ENCODE assay signal across 18 cellular contexts in the genomic region with DNA sequence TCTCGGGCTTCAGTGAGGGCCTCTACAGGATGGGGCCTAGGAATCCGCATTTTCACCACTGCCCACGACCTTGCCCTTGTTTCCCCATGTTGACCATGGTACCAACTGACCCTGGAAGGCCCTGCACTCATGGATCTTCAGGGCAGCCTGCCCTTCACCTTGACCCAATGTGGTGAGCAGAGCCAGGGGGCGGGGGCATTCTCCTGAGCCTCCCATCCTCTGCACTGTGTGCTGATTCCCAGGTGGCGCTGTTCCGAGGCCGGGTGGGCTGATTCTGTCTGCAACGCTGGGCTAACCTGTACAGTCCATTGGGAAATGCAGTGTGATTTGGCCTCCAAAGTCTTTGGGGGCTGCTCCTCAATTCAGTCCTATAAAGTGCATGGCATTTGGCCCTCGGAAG.
DNase-seq lines count a peak whose midpoint lies in the region; ATAC-seq, FAIRE-seq and TF ChIP-seq lines count a peak whose summit lies in the region.
"Had no signal": no experiment of that assay in that cellular context is flagged by ENCODE, and none has a peak within 500 bp of the region (broad histone marks: within the 10 kb centered on the region; RNA-seq: fewer than 3 reads in every experiment).

No MANE protein-coding gene starts in this region.

- no peak overlapping the region for H3K27ac Mint-ChIP-seq in T-helper 17 cell

- WGBS in mammary epithelial cell (ENCODE audit: low coverage, missing lambda C conversion rate): 97% methylated on average over 9 of the region's 9 CpGs
- WGBS in mesenchymal stem cell: 96% methylated on average over 9 of the region's 9 CpGs

- no peak overlapping the region for H2BK5ac ChIP-seq in mesenchymal stem cell (ENCODE audit: low read depth, low read length, poor library complexity, severe bottlenecking)

- H3K4ac ChIP-seq in mesenchymal stem cell (ENCODE audit: low read depth in 1 of 2, low read length in 2 of 2): no peak overlapping the region

- DNase-seq in mammary epithelial cell: no peak
- no peak for DNase-seq in mesenchymal stem cell
- no peak for DNase-seq in DMS79 (lab: John Stamatoyannopoulos, UW)
- no peak for DNase-seq in T-helper 17 cell
- no peak for DNase-seq in NCI-H1048 (lab: John Stamatoyannopoulos, UW)
- no peak for DNase-seq in RCC 7860 (ENCODE audit: low spot score)
- DNase-seq: adrenal gland, colonic mucosa, GF-D8, head of caudate nucleus, NCI-H510A treated with DMSO at 0.1 percent for 48 hours, upper lobe of left lung had no signal

- H3K4me1 Mint-ChIP-seq in T-helper 17 cell: peaks cover 8% of the 10 kb centered on the region

- BruUV-seq in mammary epithelial cell (replicated peaks; lab: Mats Ljungman, UMichigan): no TSS peak

- H2AFZ ChIP-seq in ACC112 (ENCODE audit: low read length, unreplicated experiment): no peak overlapping the region
- H2AFZ ChIP-seq in KMS-11 (ENCODE audit: low read depth): peak overlapping the region; percentile 45; the same call in 1 of the 2 replicates
- no peak overlapping the region for H2AFZ ChIP-seq in mammary epithelial cell (ENCODE audit: low read depth, low read length)
- H2AFZ ChIP-seq in mesenchymal stem cell (ENCODE audit: low read depth, low read length): no peak overlapping the region

- no peaks in the 10 kb centered on the region for H3K27me3 Mint-ChIP-seq in T-helper 17 cell

- peak overlapping the region in 1 of 2 experiments; percentile 46 for H3K18ac ChIP-seq in mesenchymal stem cell (ENCODE audit: low read depth in 1 of 2, low read length in 2 of 2)

- peak overlapping the region; percentile 55 for H3K4me2 ChIP-seq in KMS-11
- no peak overlapping the region for H3K4me2 ChIP-seq in mammary epithelial cell (ENCODE audit: insufficient read depth, low read depth, low read length)
- H3K4me2 ChIP-seq in mesenchymal stem cell (ENCODE audit: low read length, poor library complexity, severe bottlenecking): no peak overlapping the region

- TF ChIP-seq CTCF in KMS-11 (conservative IDR thresholded peaks at IDR 0.05; ENCODE audit: low read depth, low read length) (0 out of 2 replicates have a peak, but pooled peaks have one; percentile 12), mammary epithelial cell (conservative IDR thresholded peaks at IDR 0.05 in 1 of 2, IDR thresholded peaks at IDR 0.05 in 1 of 2; ENCODE audit: extremely low read depth in 1 of 2, insufficient read depth in 1 of 2, low read depth in 1 of 2, low read length in 2 of 2) (no peak)

- peak overlapping the region in 1 of 2 experiments; percentile 19 for H3K23ac ChIP-seq in mesenchymal stem cell (ENCODE audit: low read length in 2 of 2)

- H3K14ac ChIP-seq in mesenchymal stem cell (ENCODE audit: low read length in 2 of 2): no peak overlapping the region

- H3K27ac ChIP-seq in ACC112 (ENCODE audit: low read depth, low read length) (peak overlapping the region; percentile 71; the same call in 1 of the 2 replicates), KMS-11 (peak overlapping the region; percentile 37; the same call in 1 of the 2 replicates), mammary epithelial cell (ENCODE audit: insufficient read depth, low read depth, low read length) (peak overlapping the region; percentile 2), mesenchymal stem cell (ENCODE audit: low read length, poor library complexity, severe bottlenecking) (no peak overlapping the region)
- H3K27ac ChIP-seq: adrenal gland, colonic mucosa, esophagus muscularis mucosa, HL-60, pancreas, skin epidermis, upper lobe of left lung had no signal

- FAIRE-seq in RCC 7860 (lab: Jason Lieb, UNC): no peak
- FAIRE-seq: pancreas had no signal

- peaks cover 11% of the 10 kb centered on the region for H3K79me1 ChIP-seq in mesenchymal stem cell (replicated peaks; ENCODE audit: low read length, poor library complexity, severe bottlenecking)

- no peak overlapping the region for H4K91ac ChIP-seq in mesenchymal stem cell (ENCODE audit: low read length)

- no peak overlapping the region for H4K8ac ChIP-seq in mesenchymal stem cell (ENCODE audit: low read length)

- peak overlapping the region in 1 of 2 experiments; percentile 56 for H2BK12ac ChIP-seq in mesenchymal stem cell (ENCODE audit: low read length in 2 of 2)

- no peak overlapping the region for H3K4me3 Mint-ChIP-seq in T-helper 17 cell

- in situ Hi-C loops in mammary epithelial cell (cut with MboI; ENCODE audit: low sequenced_read_pairs in 2 of 2): no loop called here

- intact Hi-C loops in mammary epithelial cell (cut with micrococcal nuclease): no loop called here

- no peak overlapping the region for H3K4me3 ChIP-seq in ACC112 (ENCODE audit: low read depth, low read length)
- H3K4me3 ChIP-seq in KMS-11 (IDR thresholded peaks at IDR 0.05; ENCODE audit: insufficient read depth, low read depth, low read length): no peak overlapping the region
- H3K4me3 ChIP-seq in mammary epithelial cell (replicated peaks in 1 of 3; ENCODE audit: insufficient read depth in 1 of 3, low read depth in 2 of 3, low read length in 3 of 3): no peak overlapping the region
- no peak overlapping the region for H3K4me3 ChIP-seq in mesenchymal stem cell (ENCODE audit: insufficient read depth in 1 of 2, low read depth in 1 of 2, low read length in 2 of 2)
- H3K4me3 ChIP-seq: adrenal gland, colonic mucosa, esophagus muscularis mucosa, pancreas, skin epidermis, upper lobe of left lung had no signal

- dilution Hi-C loops in mammary epithelial cell (cut with HindIII; ENCODE audit: low sequenced_read_pairs): no loop called here

- H3K9ac ChIP-seq in KMS-11 (no peak overlapping the region), mammary epithelial cell (ENCODE audit: insufficient read depth, low read length) (no peak overlapping the region), mesenchymal stem cell (ENCODE audit: low read length) (no peak overlapping the region)

- peak overlapping the region; percentile 11 for H2AK5ac ChIP-seq in mesenchymal stem cell (ENCODE audit: low read length, severe bottlenecking)

- H4K20me1 ChIP-seq in KMS-11 (ENCODE audit: insufficient read depth) (no peaks in the 10 kb centered on the region), mammary epithelial cell (ENCODE audit: insufficient read depth, low read length) (no peaks in the 10 kb centered on the region)

- H2BK15ac ChIP-seq in mesenchymal stem cell (ENCODE audit: low read depth, poor library complexity, severe bottlenecking): no peak overlapping the region

- H3K4me1 ChIP-seq in ACC112 (ENCODE audit: control insufficient read depth, insufficient read depth, low read length, unreplicated experiment): peaks cover 45% of the 10 kb centered on the region
- H3K4me1 ChIP-seq in KMS-11 (ENCODE audit: low read depth, poor library complexity, severe bottlenecking): peaks cover 13% of the 10 kb centered on the region
- H3K4me1 ChIP-seq in mammary epithelial cell (ENCODE audit: insufficient read depth, low read length): peaks cover 25% of the 10 kb centered on the region
- peaks cover 70% of the 10 kb centered on the region for H3K4me1 ChIP-seq in mesenchymal stem cell (ENCODE audit: control insufficient read depth, insufficient read depth, low read depth, low read length)
- H3K4me1 ChIP-seq: colonic mucosa had no signal

- H3K27me3 ChIP-seq in ACC112 (ENCODE audit: insufficient read depth, low read length) (no peaks in the 10 kb centered on the region), KMS-11 (ENCODE audit: insufficient read depth, low read depth) (no peaks in the 10 kb centered on the region), mammary epithelial cell (ENCODE audit: insufficient read depth, low read length) (no peaks in the 10 kb centered on the region), mesenchymal stem cell (ENCODE audit: control insufficient read depth in 1 of 2, insufficient read depth in 1 of 2, low read length in 2 of 2) (no peaks in the 10 kb centered on the region)
- H3K27me3 ChIP-seq: adrenal gland, colonic mucosa, esophagus muscularis mucosa, pancreas, upper lobe of left lung had no signal

- peaks cover 34% of the 10 kb centered on the region for H3K79me2 ChIP-seq in ACC112 (ENCODE audit: control insufficient read depth, insufficient read depth, low read length, unreplicated experiment)
- no peaks in the 10 kb centered on the region for H3K79me2 ChIP-seq in KMS-11 (ENCODE audit: insufficient read depth, low read depth)
- peaks cover 87% of the 10 kb centered on the region for H3K79me2 ChIP-seq in mammary epithelial cell (ENCODE audit: insufficient read depth, low read length)

- H3K9me3 ChIP-seq in mammary epithelial cell (replicated peaks; ENCODE audit: insufficient read depth, low read length) (no peaks in the 10 kb centered on the region), mesenchymal stem cell (ENCODE audit: control insufficient read depth, low read length) (no peaks in the 10 kb centered on the region), T-helper 17 cell (ENCODE audit: control insufficient read depth, low read length, poor library complexity, severe bottlenecking) (no peaks in the 10 kb centered on the region)
- H3K9me3 ChIP-seq: adrenal gland, colonic mucosa, esophagus muscularis mucosa, pancreas, upper lobe of left lung had no signal

- CTCF ChIA-PET in mammary epithelial cell (lab: Charles Lee; ENCODE audit: low non-redundant PET): interaction anchor here (0.7 kb wide), 1 partner anchor 24 kb away, joined by 6 read pairs; no protein-coding TSS in a partner anchor

- H2BK120ac ChIP-seq in mesenchymal stem cell (ENCODE audit: low read depth, low read length): no peak overlapping the region

- H3K36me3 Mint-ChIP-seq in T-helper 17 cell (ENCODE audit: low read depth): no peaks in the 10 kb centered on the region

- H3K36me3 ChIP-seq in ACC112 (ENCODE audit: insufficient read depth, low read length) (no peaks in the 10 kb centered on the region), KMS-11 (ENCODE audit: insufficient read depth) (no peaks in the 10 kb centered on the region), mammary epithelial cell (ENCODE audit: insufficient read depth, low read length) (peaks cover 7% of the 10 kb centered on the region), mesenchymal stem cell (ENCODE audit: control insufficient read depth in 1 of 2, insufficient read depth in 2 of 2, low read depth in 1 of 2, low read length in 2 of 2) (peaks cover 8 to 64% of the 10 kb centered on the region in 2 experiments)
- H3K36me3 ChIP-seq: adrenal gland, colonic mucosa, pancreas, upper lobe of left lung had no signal

- no peak for ATAC-seq in T-helper 17 cell
- ATAC-seq: pancreas had no signal
